In genomic region chr5:72848474-72849428, GRCh38 we compare ENCODE assay signal across 8 cellular contexts. TPM values are rescaled to one million over a fixed set of nuclear protein-coding genes. Genes with fewer than 3 reads are reported as not detected.
DNase-seq lines count a peak whose midpoint lies in the region; ATAC-seq and TF ChIP-seq lines count a peak whose summit lies in the region.

No MANE protein-coding gene starts in this region.

- no peaks in the 10 kb centered on the region for H3K36me3 ChIP-seq in body of pancreas (replicated peaks in 1 of 2; ENCODE audit: insufficient read depth in 1 of 2, low read depth in 2 of 2)
- no peaks in the 10 kb centered on the region for H3K36me3 ChIP-seq in smooth muscle cell (ENCODE audit: low read depth)

- no peak for TF ChIP-seq POLR2A in body of pancreas (IDR thresholded peaks at IDR 0.05)

- H3F3A ChIP-seq in smooth muscle cell (ENCODE audit: low read depth), result peaks cover 7% of the 10 kb centered on the region

- H3K9me3 ChIP-seq in body of pancreas, result no peaks in the 10 kb centered on the region
- H3K9me3 ChIP-seq in smooth muscle cell (replicated peaks; ENCODE audit: low read depth), result no peaks in the 10 kb centered on the region

- H3K79me2 ChIP-seq in smooth muscle cell (ENCODE audit: low read depth), result peaks cover 90% of the 10 kb centered on the region

- ATAC-seq in GM19438 (IDR thresholded peaks at IDR 0.05; ENCODE audit: low read depth, unreplicated experiment) (peak; percentile 49), HG03571 (IDR thresholded peaks at IDR 0.05; ENCODE audit: unreplicated experiment) (peak; percentile 46), body of pancreas (peak; percentile 69)

- peak overlapping the region; percentile 88 for H3K9ac ChIP-seq in smooth muscle cell (ENCODE audit: low read depth)

- H3K4me2 ChIP-seq in smooth muscle cell, result peak overlapping the region; percentile 93

- WGBS in body of pancreas, 2 donors, result 0 to 1% methylated on average over 29 to 54 of the region's 81 CpGs
- WGBS in smooth muscle cell (ENCODE audit: low lambda C conversion rate), result 1% methylated on average over 40 of the region's 81 CpGs

- peak; percentile 75 for DNase-seq in D341Med (ENCODE audit: low spot score)
- peak; percentile 32 for DNase-seq in T-helper 22 cell (ENCODE audit: low read depth)
- DNase-seq in body of pancreas, result peak; percentile 42 to 67 (median 53)
- peak; percentile 60 for DNase-seq in iPS-NIHi7 (ENCODE audit: extremely low spot score)
- peak; percentile 39 for DNase-seq in smooth muscle cell (lab: John Stamatoyannopoulos, UW; ENCODE audit: unreplicated experiment)
- no peak for DNase-seq in epidermal melanocyte (ENCODE audit: insufficient read length, low spot score)

- peak overlapping the region; percentile 48 for H2AFZ ChIP-seq in smooth muscle cell (ENCODE audit: low read depth)

- H3K27me3 ChIP-seq in body of pancreas (no peaks in the 10 kb centered on the region), smooth muscle cell (ENCODE audit: low read depth) (no peaks in the 10 kb centered on the region)

- H3K4me1 ChIP-seq in body of pancreas (peaks cover 62% of the 10 kb centered on the region), smooth muscle cell (ENCODE audit: low read depth) (peaks cover 39% of the 10 kb centered on the region)

- H3K27ac ChIP-seq in body of pancreas (peak overlapping the region; percentile 81 to 99 (median 95)), smooth muscle cell (ENCODE audit: low read depth) (peak overlapping the region; percentile 92)

- peak overlapping the region; percentile 79 to 93 for H3K4me3 ChIP-seq in body of pancreas
- peak overlapping the region; percentile 86 for H3K4me3 ChIP-seq in smooth muscle cell

- intact Hi-C loops in body of pancreas (cut with DNase I), result no loop called here

- peak in 2 of 7 experiments; percentile 11 for TF ChIP-seq CTCF in body of pancreas (IDR thresholded peaks at IDR 0.05)
- no peak for TF ChIP-seq CTCF in smooth muscle cell (IDR thresholded peaks at IDR 0.05; ENCODE audit: borderline replicate concordance, insufficient read depth, poor library complexity, severe bottlenecking)

- H4K20me1 ChIP-seq in smooth muscle cell (ENCODE audit: low read depth), result peaks cover 83% of the 10 kb centered on the region

RNA-seq across cellular contexts. Expression of gene TNPO1, which starts 32.3 kb away (rescaled TPM):
- total RNA-seq in body of pancreas (10 to 100 TPM; 41.2 to 71.9 TPM), smooth muscle cell (167 and 182 TPM in 2 replicates)
- polyA plus RNA-seq in smooth muscle cell, result 62.7 and 67.1 TPM in 2 replicates
